1 cellular context compared by ENCODE assay signal in the genomic region with DNA sequence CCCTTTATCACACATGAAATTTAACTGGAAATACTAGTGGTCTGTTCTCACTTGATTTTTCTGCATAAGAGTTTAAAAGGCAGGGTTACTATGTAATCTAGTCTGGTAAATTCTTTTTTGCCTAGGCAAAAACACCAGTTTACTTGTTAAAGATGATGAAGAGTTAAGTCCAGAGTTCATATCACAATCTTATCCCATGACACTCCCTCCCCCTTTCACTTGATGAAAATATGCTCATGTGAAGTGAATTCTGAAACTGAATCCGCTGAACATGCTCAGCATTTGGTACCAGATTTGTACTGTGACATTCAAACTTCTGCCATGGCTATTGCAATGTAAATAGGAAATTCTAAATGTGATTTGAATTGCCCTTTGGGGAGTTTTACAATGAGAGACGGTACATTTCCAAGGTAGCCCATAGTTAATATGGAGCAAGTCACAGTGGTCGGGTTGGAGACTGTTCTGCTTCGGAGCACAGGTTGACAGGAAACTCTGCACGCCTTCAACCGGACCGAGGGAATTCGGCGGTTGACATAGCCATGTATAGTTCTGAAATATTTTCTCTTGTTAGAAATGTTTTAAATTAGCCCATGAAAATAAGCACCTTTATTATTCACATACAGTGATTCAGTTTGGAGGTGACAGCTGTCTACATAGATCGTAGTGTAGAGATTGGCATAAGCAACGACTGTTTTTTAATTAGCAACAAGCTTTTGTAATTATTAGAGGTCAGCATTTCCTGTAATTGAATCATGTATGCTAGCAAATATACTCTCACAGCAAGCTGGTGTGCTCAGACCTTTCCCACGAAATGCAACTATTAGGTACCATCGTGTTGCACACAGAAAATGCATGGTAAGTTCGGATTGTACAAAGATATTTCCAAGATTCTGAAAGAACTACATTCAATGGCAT.
TF ChIP-seq lines count a peak whose summit lies in the region.

No MANE protein-coding gene starts in this region.

TF ChIP-seq in HepG2, 621 proteins besides CTCF, POLR2A, EP300 and RAD21 (continued from another document):
- TF ChIP-seq ZNF652 (CRISPR knock-in tag; IDR thresholded peaks at IDR 0.05; ENCODE audit: borderline replicate concordance, low read depth) (peak; percentile 75; the same call in 1 of the 2 replicates), SIX4 (CRISPR knock-in tag; IDR thresholded peaks at IDR 0.05) (no peak), KDM6A (CRISPR knock-in tag; IDR thresholded peaks at IDR 0.05; ENCODE audit: low read depth) (no peak), ZFP1 (CRISPR knock-in tag; IDR thresholded peaks at IDR 0.05) (no peak), ZNF564 (CRISPR knock-in tag; IDR thresholded peaks at IDR 0.05) (no peak), PITX1 (CRISPR knock-in tag; IDR thresholded peaks at IDR 0.05) (no peak), ZNF17 (CRISPR knock-in tag; IDR thresholded peaks at IDR 0.05) (no peak), ZFP36L2 (CRISPR knock-in tag; IDR thresholded peaks at IDR 0.05) (no peak)
- TF ChIP-seq, protein P1, sequence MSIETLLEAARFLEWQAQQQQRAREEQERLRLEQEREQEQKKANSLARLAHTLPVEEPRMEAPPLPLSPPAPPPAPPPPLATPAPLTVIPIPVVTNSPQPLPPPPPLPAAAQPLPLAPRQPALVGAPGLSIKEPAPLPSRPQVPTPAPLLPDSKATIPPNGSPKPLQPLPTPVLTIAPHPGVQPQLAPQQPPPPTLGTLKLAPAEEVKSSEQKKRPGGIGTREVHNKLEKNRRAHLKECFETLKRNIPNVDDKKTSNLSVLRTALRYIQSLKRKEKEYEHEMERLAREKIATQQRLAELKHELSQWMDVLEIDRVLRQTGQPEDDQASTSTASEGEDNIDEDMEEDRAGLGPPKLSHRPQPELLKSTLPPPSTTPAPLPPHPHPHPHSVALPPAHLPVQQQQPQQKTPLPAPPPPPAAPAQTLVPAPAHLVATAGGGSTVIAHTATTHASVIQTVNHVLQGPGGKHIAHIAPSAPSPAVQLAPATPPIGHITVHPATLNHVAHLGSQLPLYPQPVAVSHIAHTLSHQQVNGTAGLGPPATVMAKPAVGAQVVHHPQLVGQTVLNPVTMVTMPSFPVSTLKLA (IDR thresholded peaks at IDR 0.05), result no peak
